Comparison of ENCODE assay signal across 7 cellular contexts in genomic region chr3:101827211-101828174, GRCh38. TPM values are rescaled to one million over a fixed set of nuclear protein-coding genes. Genes with fewer than 3 reads are reported as not detected.
DNase-seq lines count a peak whose midpoint lies in the region; ATAC-seq, FAIRE-seq and TF ChIP-seq lines count a peak whose summit lies in the region.

No MANE protein-coding gene starts in this region.

- no peak overlapping the region for H3K56ac ChIP-seq in H1 (replicated peaks; ENCODE audit: insufficient read length, low read depth, low read length)
- H3K56ac ChIP-seq in mesendoderm (ENCODE audit: low read length): peak overlapping the region; percentile 89

- 14% methylated on average over 30 of the region's 30 CpGs; no CpG with 5 or more reads in 1 of the 2 experiments for WGBS in H1 (ENCODE audit: extremely low coverage in 1 of 2, insufficient coverage in 1 of 2, insufficient read length in 1 of 2, insufficient replicate concordance in 2 of 2, low coverage in 1 of 2, low lambda C conversion rate in 2 of 2, missing lambda C conversion rate in 1 of 2), 2 experiments
- WGBS in mesendoderm (ENCODE audit: extremely low coverage, insufficient coverage, low lambda C conversion rate): no CpG with 5 or more reads among the region's 30 CpGs

- H3K4me1 ChIP-seq in H1 (replicated peaks in 1 of 4; ENCODE audit: control insufficient read depth in 3 of 4, insufficient read depth in 4 of 4, low read length in 3 of 4) (peaks cover 0 to 8% (median 4%) of the 10 kb centered on the region in 4 experiments; a peak in 5 of 7 replicates), mesendoderm (ENCODE audit: control insufficient read depth, low read depth, low read length) (no peaks in the 10 kb centered on the region)

- peak overlapping the region; percentile 84; the same call in 1 of the 2 replicates for H4K8ac ChIP-seq in H1 (ENCODE audit: extremely low read depth, insufficient read depth, low read length)
- H4K8ac ChIP-seq in mesendoderm (ENCODE audit: low read depth, low read length): peak overlapping the region; percentile 89

- H2AK5ac ChIP-seq in H1 (ENCODE audit: low read depth, low read length): no peak overlapping the region
- no peak overlapping the region for H2AK5ac ChIP-seq in mesendoderm (ENCODE audit: low read length)

- H3K79me1 ChIP-seq in H1 (ENCODE audit: low read depth, low read length): no peaks in the 10 kb centered on the region; the same call in 1 of the 2 replicates
- H3K79me1 ChIP-seq in mesendoderm (ENCODE audit: low read length): no peaks in the 10 kb centered on the region

- no peak overlapping the region; the same call in 1 of the 2 replicates for H2BK12ac ChIP-seq in H1 (ENCODE audit: low read depth, low read length)

- H4K5ac ChIP-seq in H1 (ENCODE audit: insufficient read length, low read depth, low read length) (peak overlapping the region; percentile 85), mesendoderm (ENCODE audit: low read length) (no peak overlapping the region)

- H3K18ac ChIP-seq in H1 (ENCODE audit: extremely low read depth, low read length) (peak overlapping the region; percentile 73; the same call in 1 of the 2 replicates), mesendoderm (ENCODE audit: low read length) (peak overlapping the region; percentile 91)

- H3K36me3 ChIP-seq in H1 (ENCODE audit: control insufficient read depth in 2 of 4, insufficient read depth in 4 of 4, low read length in 3 of 4) (no peaks in the 10 kb centered on the region), mesendoderm (ENCODE audit: control insufficient read depth, insufficient read depth, low read length) (no peaks in the 10 kb centered on the region)

- no peak for TF ChIP-seq CTCF in H1 (IDR thresholded peaks at IDR 0.05; ENCODE audit: control extremely low read depth in 1 of 3, insufficient read depth in 1 of 3, low read depth in 1 of 3, low read length in 3 of 3)

- H2AFZ ChIP-seq in H1 (ENCODE audit: low read length): peak overlapping the region; percentile 43

- no peaks in the 10 kb centered on the region for H4K20me1 ChIP-seq in H1 (replicated peaks in 1 of 2; ENCODE audit: control insufficient read depth in 1 of 2, insufficient read depth in 2 of 2, low read length in 2 of 2)

- no peaks in the 10 kb centered on the region for H3K27me3 ChIP-seq in H1 (replicated peaks in 1 of 4; ENCODE audit: control insufficient read depth in 3 of 4, extremely low read depth in 1 of 4, insufficient read depth in 3 of 4, low read length in 3 of 4)
- H3K27me3 ChIP-seq in mesendoderm (ENCODE audit: insufficient read depth, low read length, poor library complexity): no peaks in the 10 kb centered on the region

- H3K4me2 ChIP-seq in H1 (ENCODE audit: insufficient read depth in 1 of 2, low read depth in 2 of 2, low read length in 2 of 2) (peak overlapping the region; percentile 72 to 89), mesendoderm (ENCODE audit: low read length) (peak overlapping the region; percentile 83)

- H3K4me3 ChIP-seq in H1 (ENCODE audit: extremely low read depth in 1 of 4, insufficient read depth in 2 of 4, low read depth in 3 of 4, low read length in 4 of 4) (peak overlapping the region; percentile 52 to 70 (median 64)), mesendoderm (ENCODE audit: low read length) (peak overlapping the region; percentile 54)

- no peaks in the 10 kb centered on the region for H3K9me3 ChIP-seq in H1 (ENCODE audit: insufficient read depth in 2 of 2, low read depth in 1 of 2, low read length in 1 of 2)

- peak overlapping the region; percentile 46; the same call in 1 of the 2 replicates for H2BK5ac ChIP-seq in H1 (ENCODE audit: low read depth, low read length)
- H2BK5ac ChIP-seq in mesendoderm (ENCODE audit: low read length): no peak overlapping the region

- ATAC-seq in GM18517 (IDR thresholded peaks at IDR 0.05; ENCODE audit: unreplicated experiment): peak; percentile 83
- peak; percentile 90 for ATAC-seq in HG02885 (IDR thresholded peaks at IDR 0.05; ENCODE audit: poor library complexity, unreplicated experiment)

- POLR2A ChIA-PET in H1 (lab: Charles Lee; ENCODE audit: partially characterized antibody): interaction anchor here (0.6 to 3.2 kb wide), 18 partner anchors 8 to 150 kb away, joined by 3 to 23 read pairs (median 4); partner anchors contain the start of genes NFKBIZ and RPL24

- H3K79me2 ChIP-seq in H1 (ENCODE audit: control insufficient read depth in 1 of 2, insufficient read depth in 2 of 2, low read length in 2 of 2) (no peaks in the 10 kb centered on the region), mesendoderm (ENCODE audit: control insufficient read depth, insufficient read depth, low read length) (no peaks in the 10 kb centered on the region)

- H3K4ac ChIP-seq in H1 (replicated peaks; ENCODE audit: insufficient read length, low read depth, low read length): no peak overlapping the region
- H3K4ac ChIP-seq in mesendoderm (ENCODE audit: low read depth, low read length): no peak overlapping the region

- TF ChIP-seq EP300 in H1 (IDR thresholded peaks at IDR 0.05; ENCODE audit: borderline replicate concordance in 1 of 2, low read depth in 2 of 2, low read length in 2 of 2): no peak

- TF ChIP-seq POLR2A in H1 (IDR thresholded peaks at IDR 0.05; ENCODE audit: control extremely low read depth in 1 of 2, low read depth in 2 of 2, low read length in 2 of 2): peak in 1 of 2 experiments; percentile 87; a peak in 2 of 3 replicates

- H3K27ac ChIP-seq in H1 (ENCODE audit: low read depth, low read length): peak overlapping the region; percentile 64; the same call in 1 of the 2 replicates
- H3K27ac ChIP-seq in mesendoderm (ENCODE audit: low read depth, low read length): peak overlapping the region; percentile 72

- FAIRE-seq in H1 (lab: Jason Lieb, UNC): no peak

- peak overlapping the region; percentile 56 for H4K91ac ChIP-seq in H1 (replicated peaks; ENCODE audit: insufficient read length, low read length)

- CTCF ChIA-PET in H1 (lab: Charles Lee; ENCODE audit: partially characterized antibody): interaction anchor here (0.5 to 2.0 kb wide), 7 partner anchors 14 to 409 kb away, joined by 3 to 6 read pairs (median 3); no protein-coding TSS in a partner anchor

- no peak overlapping the region for H3K14ac ChIP-seq in H1 (ENCODE audit: insufficient read length)

- no peaks in the 10 kb centered on the region for H3K23me2 ChIP-seq in H1 (ENCODE audit: low read depth, low read length)

- H3K23ac ChIP-seq in H1 (ENCODE audit: insufficient read length): no peak overlapping the region
- no peak overlapping the region for H3K23ac ChIP-seq in mesendoderm (ENCODE audit: low read length)

- TF ChIP-seq RAD21 in H1 (IDR thresholded peaks at IDR 0.05 in 1 of 2, conservative IDR thresholded peaks at IDR 0.05 in 1 of 2; ENCODE audit: low read depth in 2 of 2, low read length in 2 of 2): peak in 1 of 2 experiments; percentile 20; a peak in 3 of 4 replicates

- H2BK120ac ChIP-seq in H1 (replicated peaks; ENCODE audit: low read depth, low read length) (no peak overlapping the region), mesendoderm (ENCODE audit: low read depth, low read length) (peak overlapping the region; percentile 75)

- H3K9ac ChIP-seq in H1 (replicated peaks in 1 of 4; ENCODE audit: extremely low read depth in 1 of 4, low read depth in 3 of 4, low read length in 3 of 4) (peak overlapping the region in 3 of 4 experiments; percentile 79 to 91 (median 85); a peak in 6 of 7 replicates), mesendoderm (ENCODE audit: low read length) (peak overlapping the region; percentile 83)

- DNase-seq in NCI-H510A treated with DMSO at 0.1 percent for 48 hours (lab: John Stamatoyannopoulos, UW) (peak; percentile 68), H1 (ENCODE audit: low read depth in 1 of 2, low spot score in 2 of 2) (peak in 1 of 2 experiments; percentile 76), mesendoderm (peak; percentile 89)
- DNase-seq in activated CD8-positive, alpha-beta memory T cell treated with anti-CD3 and anti-CD28 coated beads for 24 hours: peak; percentile 90
- DNase-seq in stimulated activated CD8-positive, alpha-beta memory T cell treated with anti-CD3 and anti-CD28 coated beads, Interleukin-15, amount 100 ng/mL, for 1 hour (ENCODE audit: low read depth): peak; percentile 61

- no peak overlapping the region for H2BK20ac ChIP-seq in H1 (ENCODE audit: low read length)

- H2BK15ac ChIP-seq in H1 (ENCODE audit: low read length): no peak overlapping the region
- no peak overlapping the region for H2BK15ac ChIP-seq in mesendoderm (replicated peaks; ENCODE audit: low read depth)

TF ChIP-seq in H1, 55 proteins besides CTCF, POLR2A, EP300 and RAD21 (continues in another document):
- peak; percentile 63; the same call in 1 of the 2 replicates for TF ChIP-seq EGR1 (IDR thresholded peaks at IDR 0.05; ENCODE audit: borderline replicate concordance, low read depth, low read length)
- no peak for TF ChIP-seq FOSL1 (IDR thresholded peaks at IDR 0.05; ENCODE audit: insufficient read depth, low read depth, low read length)
- peak; percentile 75 for TF ChIP-seq TBP (IDR thresholded peaks at IDR 0.05; ENCODE audit: low read depth, low read length)
- TF ChIP-seq GTF2F1 (IDR thresholded peaks at IDR 0.05; ENCODE audit: borderline replicate concordance, low read depth, low read length): no peak
- no peak for TF ChIP-seq JUND (IDR thresholded peaks at IDR 0.05; ENCODE audit: low read length)
- TF ChIP-seq CHD1 (IDR thresholded peaks at IDR 0.05; ENCODE audit: low read depth, low read length): no peak

RNA-seq across cellular contexts. Expression of gene NFKBIZ, which starts 21.8 kb away (rescaled TPM):
- 24.5 TPM in 2 replicates for total RNA-seq in H1 (2021; fragmentation: NEBNext Ultra II Directional; extraction: Animal tissue kit (Norgen Biotek cat#: 25700))
- polyA plus RNA-seq in H1 (2011; rRNA removed): 7.2 and 7.6 TPM in 2 replicates
- polyA plus RNA-seq in H1 (2011; cell fraction: cytosol; rRNA removed): 11.7 TPM
- 28.2 TPM for polyA plus RNA-seq in H1 (2011; cell fraction: nucleus; rRNA removed)
- polyA plus RNA-seq in H1 (2012, experiment 1 of 2): 6.3 to 9.7 TPM (median 9.1 TPM) in 4 replicates
- polyA plus RNA-seq in H1 (2012, experiment 2 of 2): 0.87 TPM
- polyA plus RNA-seq in H1 (2013, experiment 1 of 2): 14.6 TPM
- polyA plus RNA-seq in H1 (2013, experiment 2 of 2): 13.6 TPM
- 28.3 and 29.0 TPM in 2 replicates for polyA minus RNA-seq in H1 (2011; rRNA and poly(A)+ RNA removed)
- polyA minus RNA-seq in H1 (2011; cell fraction: cytosol; rRNA and poly(A)+ RNA removed): 11.5 TPM
- polyA minus RNA-seq in H1 (2011; cell fraction: nucleus; rRNA and poly(A)+ RNA removed): 77.8 TPM
- 4.8 TPM for polyA plus RNA-seq in mesendoderm (2013, experiment 1 of 2)
- polyA plus RNA-seq in mesendoderm (2013, experiment 2 of 2): 5.4 TPM

RNA-seq across cellular contexts. Expression of gene NXPE3, which starts 48.5 kb away (rescaled TPM):
- total RNA-seq in H1 (2021; fragmentation: NEBNext Ultra II Directional; extraction: Animal tissue kit (Norgen Biotek cat#: 25700)): 22.7 and 23.3 TPM in 2 replicates
- 10.9 and 12.1 TPM in 2 replicates for polyA plus RNA-seq in H1 (2011; rRNA removed)
- 15.3 TPM for polyA plus RNA-seq in H1 (2011; cell fraction: cytosol; rRNA removed)
- polyA plus RNA-seq in H1 (2011; cell fraction: nucleus; rRNA removed): 14.8 TPM
- 11.3 to 13.5 TPM (median 12.8 TPM) in 4 replicates for polyA plus RNA-seq in H1 (2012, experiment 1 of 2)
- 2.9 TPM for polyA plus RNA-seq in H1 (2012, experiment 2 of 2)
- polyA plus RNA-seq in H1 (2013, experiment 1 of 2): 13.5 TPM
- polyA plus RNA-seq in H1 (2013, experiment 2 of 2): 14.3 TPM
- 39.3 and 41.7 TPM in 2 replicates for polyA minus RNA-seq in H1 (2011; rRNA and poly(A)+ RNA removed)
- 10.7 TPM for polyA minus RNA-seq in H1 (2011; cell fraction: cytosol; rRNA and poly(A)+ RNA removed)
- 24.1 TPM for polyA minus RNA-seq in H1 (2011; cell fraction: nucleus; rRNA and poly(A)+ RNA removed)
- 11.3 TPM for polyA plus RNA-seq in mesendoderm (2013, experiment 1 of 2)
- 10.8 TPM for polyA plus RNA-seq in mesendoderm (2013, experiment 2 of 2)
